ENCODE assay signal across 10 cellular contexts in genomic region chr2:37600735-37601134, GRCh38.
DNase-seq lines count a peak whose midpoint lies in the region; ATAC-seq and TF ChIP-seq lines count a peak whose summit lies in the region.
"Had no signal": no experiment of that assay in that cellular context is flagged by ENCODE, and none has a peak within 500 bp of the region (broad histone marks: within the 10 kb centered on the region; RNA-seq: fewer than 3 reads in every experiment).

No MANE protein-coding gene starts in this region.

- H3K27ac ChIP-seq in left ventricle myocardium inferior (replicated peaks) (no peak overlapping the region), SJCRH30 (no peak overlapping the region)
- H3K27ac ChIP-seq: esophagus muscularis mucosa had no signal

- peaks cover 22% of the 10 kb centered on the region for H3K9me3 Mint-ChIP-seq in natural killer cell treated with Interleukin-12 subunit alpha and Interleukin-12 subunit beta and Interleukin-15 and Interleukin-18, amount 100 ng/mL, for 72 hours

- H3K4me1 ChIP-seq in left ventricle myocardium inferior = no peaks in the 10 kb centered on the region
- H3K4me1 ChIP-seq in SJCRH30 = no peaks in the 10 kb centered on the region
- H3K4me1 ChIP-seq: esophagus muscularis mucosa had no signal

- intact Hi-C loops in left ventricle myocardium inferior (cut with micrococcal nuclease) = no loop called here

- H3K4me3 ChIP-seq in left ventricle myocardium inferior (no peak overlapping the region), SJCRH30 (no peak overlapping the region)
- H3K4me3 ChIP-seq: esophagus muscularis mucosa had no signal

- H3K27me3 ChIP-seq in left ventricle myocardium inferior (ENCODE audit: low read depth) (no peaks in the 10 kb centered on the region), SJCRH30 (no peaks in the 10 kb centered on the region)
- H3K27me3 ChIP-seq: esophagus muscularis mucosa had no signal

- DNase-seq in RPMI8226 = peak; percentile 42
- DNase-seq in natural killer cell treated with Interleukin-12 subunit alpha and Interleukin-12 subunit beta and Interleukin-15 and Interleukin-18, amount 100 ng/mL, for 72 hours (ENCODE audit: low spot score) = no peak
- no peak for DNase-seq in epidermal melanocyte (ENCODE audit: insufficient read length, low spot score)
- DNase-seq in left ventricle myocardium inferior = no peak
- no peak for DNase-seq in SJCRH30
- DNase-seq: left ventricle myocardium superior, NCI-H1092 treated with DMSO at 0.1 percent for 48 hours had no signal

- peaks cover 44 to 49% of the 10 kb centered on the region in 2 donors for H3K4me1 Mint-ChIP-seq in natural killer cell treated with Interleukin-12 subunit alpha and Interleukin-12 subunit beta and Interleukin-15 and Interleukin-18, amount 100 ng/mL, for 72 hours (ENCODE audit: low read depth in 2 of 2)

- H3K36me3 ChIP-seq in left ventricle myocardium inferior = no peaks in the 10 kb centered on the region
- H3K36me3 ChIP-seq in SJCRH30 = no peaks in the 10 kb centered on the region
- H3K36me3 ChIP-seq: esophagus muscularis mucosa had no signal

- peak overlapping the region; percentile 74 for H3K4me3 Mint-ChIP-seq in natural killer cell treated with Interleukin-12 subunit alpha and Interleukin-12 subunit beta and Interleukin-15 and Interleukin-18, amount 100 ng/mL, for 72 hours

- no peaks in the 10 kb centered on the region for H3K27me3 Mint-ChIP-seq in natural killer cell treated with Interleukin-12 subunit alpha and Interleukin-12 subunit beta and Interleukin-15 and Interleukin-18, amount 100 ng/mL, for 72 hours

- TF ChIP-seq CTCF in left ventricle myocardium inferior (IDR thresholded peaks at IDR 0.05; ENCODE audit: borderline replicate concordance) = no peak

- H3K9me3 ChIP-seq in left ventricle myocardium inferior (replicated peaks) = peaks cover 9% of the 10 kb centered on the region
- H3K9me3 ChIP-seq in SJCRH30 (replicated peaks) = peaks cover 22% of the 10 kb centered on the region

- H3K36me3 Mint-ChIP-seq in natural killer cell treated with Interleukin-12 subunit alpha and Interleukin-12 subunit beta and Interleukin-15 and Interleukin-18, amount 100 ng/mL, for 72 hours = peaks cover 56% of the 10 kb centered on the region

- H3K27ac Mint-ChIP-seq in natural killer cell treated with Interleukin-12 subunit alpha and Interleukin-12 subunit beta and Interleukin-15 and Interleukin-18, amount 100 ng/mL, for 72 hours = peak overlapping the region; percentile 76 to 95

- ATAC-seq in GM18868 (IDR thresholded peaks at IDR 0.05; ENCODE audit: unreplicated experiment) = peak; percentile 86
- ATAC-seq in HG02759 (IDR thresholded peaks at IDR 0.05; ENCODE audit: unreplicated experiment) = peak; percentile 78
- peak in 1 of 2 donors; percentile 77 for ATAC-seq in natural killer cell treated with Interleukin-12 subunit alpha and Interleukin-12 subunit beta and Interleukin-15 and Interleukin-18, amount 100 ng/mL, for 72 hours
- ATAC-seq: left ventricle myocardium superior had no signal
